ENCODE assay signal across 1 cellular context in genomic region chr19:14091086-14091884, GRCh38.
A peak's percentile ranks its signal among the peaks of the same experiment; 100 is the strongest.
TF ChIP-seq lines count a peak whose summit lies in the region.

No MANE protein-coding gene starts in this region.

TF ChIP-seq in K562, 482 proteins besides CTCF, POLR2A, EP300 and RAD21 (continued from another document):
- TF ChIP-seq, protein P1, sequence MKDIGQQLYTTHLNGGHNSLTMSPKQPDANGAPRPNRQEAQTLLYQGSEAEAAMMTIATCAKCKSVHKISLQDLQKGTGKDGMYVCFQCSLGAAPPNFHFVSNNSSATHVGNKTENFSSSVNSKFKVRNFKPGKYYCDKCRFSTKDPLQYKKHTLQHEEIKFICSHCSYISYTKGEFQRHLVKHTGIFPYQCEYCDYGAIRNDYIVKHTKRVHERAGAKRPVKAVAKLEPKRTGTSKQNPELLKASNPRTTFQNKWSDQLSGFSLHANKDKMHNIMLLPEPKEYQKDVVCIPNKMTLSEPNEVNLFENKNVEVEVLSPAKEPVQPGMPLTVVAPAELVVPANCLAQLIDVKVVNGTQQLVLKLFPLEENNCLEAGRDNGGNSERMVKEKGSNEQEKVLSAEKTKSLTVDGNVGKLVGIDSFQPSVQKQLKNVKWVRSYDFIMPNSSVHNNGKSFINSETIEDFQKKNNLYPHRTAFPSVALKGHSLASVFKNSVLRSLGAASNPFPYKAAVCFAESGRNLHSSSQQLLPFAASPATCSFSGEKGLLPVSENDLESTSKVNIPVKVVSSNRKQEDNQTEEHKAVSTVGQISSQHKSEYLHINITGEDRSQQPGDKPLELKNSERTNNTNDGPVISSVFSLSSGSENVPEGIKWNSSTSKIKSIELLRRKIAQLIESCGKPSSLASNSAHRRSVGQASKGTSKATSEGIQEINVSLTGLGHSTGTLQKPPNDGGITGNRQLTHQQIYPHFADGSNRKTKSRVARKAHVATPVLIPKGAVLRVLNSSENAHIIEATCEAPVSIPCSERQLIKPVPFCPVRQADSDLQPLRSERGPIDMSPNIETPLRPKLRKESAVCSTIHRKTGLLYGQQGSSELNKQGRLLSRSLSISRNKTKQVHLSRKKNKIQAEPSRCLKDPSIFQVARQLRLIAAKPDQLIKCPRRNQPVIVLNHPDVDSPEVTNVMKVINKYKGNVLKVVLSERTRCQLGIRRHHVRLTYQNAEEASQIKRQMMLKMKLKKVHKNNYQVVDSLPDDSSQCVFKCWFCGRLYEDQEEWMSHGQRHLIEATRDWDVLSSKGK (CRISPR knock-in tag; IDR thresholded peaks at IDR 0.05), result no peak
- TF ChIP-seq HDAC3 (IDR thresholded peaks at IDR 0.05; ENCODE audit: borderline replicate concordance, partially characterized antibody) (no peak), POLR3A (IDR thresholded peaks at IDR 0.05; ENCODE audit: borderline replicate concordance, extremely low read depth, insufficient read depth, insufficient read length) (no peak), ZNF695 (CRISPR knock-in tag; IDR thresholded peaks at IDR 0.05) (no peak), MLX (CRISPR knock-in tag; conservative IDR thresholded peaks at IDR 0.05) (no peak), HOXB6 (CRISPR knock-in tag; IDR thresholded peaks at IDR 0.05; ENCODE audit: borderline replicate concordance) (no peak), SMAD2 (IDR thresholded peaks at IDR 0.05; ENCODE audit: low read depth, low read length) (no peak), ZNF274 (IDR thresholded peaks at IDR 0.05; ENCODE audit: borderline replicate concordance, low read depth, low read length) (no peak), ZNF324 (CRISPR knock-in tag; IDR thresholded peaks at IDR 0.05) (no peak), NFE2 (IDR thresholded peaks at IDR 0.05; ENCODE audit: low read depth) (no peak), XRCC4 (IDR thresholded peaks at IDR 0.05; ENCODE audit: extremely low read depth, insufficient read depth, insufficient read length) (no peak), ZNF398 (CRISPR knock-in tag; IDR thresholded peaks at IDR 0.05) (no peak), KAT7 (CRISPR knock-in tag; IDR thresholded peaks at IDR 0.05; ENCODE audit: borderline replicate concordance) (0 out of 2 replicates have a peak, but pooled peaks have one; percentile 37), U2AF1 (optimal IDR thresholded peaks at IDR 0.05; ENCODE audit: low read depth, low read length) (no peak), DACH1 (IDR thresholded peaks at IDR 0.05; ENCODE audit: partially characterized antibody) (no peak), NR4A1 (CRISPR knock-in tag; IDR thresholded peaks at IDR 0.05) (no peak), NR4A1 (tag; IDR thresholded peaks at IDR 0.05) (peak; percentile 65; the same call in 1 of the 2 replicates), MAFK (IDR thresholded peaks at IDR 0.05; ENCODE audit: low read length) (no peak), RCOR1 (IDR thresholded peaks at IDR 0.05; ENCODE audit: borderline replicate concordance in 1 of 2, low read depth in 2 of 2, low read length in 2 of 2) (peak in 1 of 2 experiments; percentile 27; a peak in 2 of 4 replicates), POLR2B (IDR thresholded peaks at IDR 0.05; ENCODE audit: low read depth, partially characterized antibody) (peak; percentile 32), BACH1 (tag; IDR thresholded peaks at IDR 0.05) (no peak), CBFA2T2 (conservative IDR thresholded peaks at IDR 0.05) (no peak), DIDO1 (tag; IDR thresholded peaks at IDR 0.05; ENCODE audit: low read depth) (0 out of 2 replicates have a peak, but pooled peaks have one; percentile 40)
- TF ChIP-seq, protein P2, sequence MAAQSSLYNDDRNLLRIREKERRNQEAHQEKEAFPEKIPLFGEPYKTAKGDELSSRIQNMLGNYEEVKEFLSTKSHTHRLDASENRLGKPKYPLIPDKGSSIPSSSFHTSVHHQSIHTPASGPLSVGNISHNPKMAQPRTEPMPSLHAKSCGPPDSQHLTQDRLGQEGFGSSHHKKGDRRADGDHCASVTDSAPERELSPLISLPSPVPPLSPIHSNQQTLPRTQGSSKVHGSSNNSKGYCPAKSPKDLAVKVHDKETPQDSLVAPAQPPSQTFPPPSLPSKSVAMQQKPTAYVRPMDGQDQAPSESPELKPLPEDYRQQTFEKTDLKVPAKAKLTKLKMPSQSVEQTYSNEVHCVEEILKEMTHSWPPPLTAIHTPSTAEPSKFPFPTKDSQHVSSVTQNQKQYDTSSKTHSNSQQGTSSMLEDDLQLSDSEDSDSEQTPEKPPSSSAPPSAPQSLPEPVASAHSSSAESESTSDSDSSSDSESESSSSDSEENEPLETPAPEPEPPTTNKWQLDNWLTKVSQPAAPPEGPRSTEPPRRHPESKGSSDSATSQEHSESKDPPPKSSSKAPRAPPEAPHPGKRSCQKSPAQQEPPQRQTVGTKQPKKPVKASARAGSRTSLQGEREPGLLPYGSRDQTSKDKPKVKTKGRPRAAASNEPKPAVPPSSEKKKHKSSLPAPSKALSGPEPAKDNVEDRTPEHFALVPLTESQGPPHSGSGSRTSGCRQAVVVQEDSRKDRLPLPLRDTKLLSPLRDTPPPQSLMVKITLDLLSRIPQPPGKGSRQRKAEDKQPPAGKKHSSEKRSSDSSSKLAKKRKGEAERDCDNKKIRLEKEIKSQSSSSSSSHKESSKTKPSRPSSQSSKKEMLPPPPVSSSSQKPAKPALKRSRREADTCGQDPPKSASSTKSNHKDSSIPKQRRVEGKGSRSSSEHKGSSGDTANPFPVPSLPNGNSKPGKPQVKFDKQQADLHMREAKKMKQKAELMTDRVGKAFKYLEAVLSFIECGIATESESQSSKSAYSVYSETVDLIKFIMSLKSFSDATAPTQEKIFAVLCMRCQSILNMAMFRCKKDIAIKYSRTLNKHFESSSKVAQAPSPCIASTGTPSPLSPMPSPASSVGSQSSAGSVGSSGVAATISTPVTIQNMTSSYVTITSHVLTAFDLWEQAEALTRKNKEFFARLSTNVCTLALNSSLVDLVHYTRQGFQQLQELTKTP (IDR thresholded peaks at IDR 0.05; ENCODE audit: low read depth in 1 of 2, partially characterized antibody in 2 of 2), result no peak
- TF ChIP-seq, protein P3, sequence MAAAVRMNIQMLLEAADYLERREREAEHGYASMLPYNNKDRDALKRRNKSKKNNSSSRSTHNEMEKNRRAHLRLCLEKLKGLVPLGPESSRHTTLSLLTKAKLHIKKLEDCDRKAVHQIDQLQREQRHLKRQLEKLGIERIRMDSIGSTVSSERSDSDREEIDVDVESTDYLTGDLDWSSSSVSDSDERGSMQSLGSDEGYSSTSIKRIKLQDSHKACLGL (CRISPR knock-in tag; IDR thresholded peaks at IDR 0.05; ENCODE audit: borderline replicate concordance, poor library complexity, severe bottlenecking), result no peak
- TF ChIP-seq, protein P4, sequence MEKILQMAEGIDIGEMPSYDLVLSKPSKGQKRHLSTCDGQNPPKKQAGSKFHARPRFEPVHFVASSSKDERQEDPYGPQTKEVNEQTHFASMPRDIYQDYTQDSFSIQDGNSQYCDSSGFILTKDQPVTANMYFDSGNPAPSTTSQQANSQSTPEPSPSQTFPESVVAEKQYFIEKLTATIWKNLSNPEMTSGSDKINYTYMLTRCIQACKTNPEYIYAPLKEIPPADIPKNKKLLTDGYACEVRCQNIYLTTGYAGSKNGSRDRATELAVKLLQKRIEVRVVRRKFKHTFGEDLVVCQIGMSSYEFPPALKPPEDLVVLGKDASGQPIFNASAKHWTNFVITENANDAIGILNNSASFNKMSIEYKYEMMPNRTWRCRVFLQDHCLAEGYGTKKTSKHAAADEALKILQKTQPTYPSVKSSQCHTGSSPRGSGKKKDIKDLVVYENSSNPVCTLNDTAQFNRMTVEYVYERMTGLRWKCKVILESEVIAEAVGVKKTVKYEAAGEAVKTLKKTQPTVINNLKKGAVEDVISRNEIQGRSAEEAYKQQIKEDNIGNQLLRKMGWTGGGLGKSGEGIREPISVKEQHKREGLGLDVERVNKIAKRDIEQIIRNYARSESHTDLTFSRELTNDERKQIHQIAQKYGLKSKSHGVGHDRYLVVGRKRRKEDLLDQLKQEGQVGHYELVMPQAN (IDR thresholded peaks at IDR 0.05; ENCODE audit: borderline replicate concordance), result no peak; the same call in 1 of the 2 replicates
- TF ChIP-seq, protein P5, sequence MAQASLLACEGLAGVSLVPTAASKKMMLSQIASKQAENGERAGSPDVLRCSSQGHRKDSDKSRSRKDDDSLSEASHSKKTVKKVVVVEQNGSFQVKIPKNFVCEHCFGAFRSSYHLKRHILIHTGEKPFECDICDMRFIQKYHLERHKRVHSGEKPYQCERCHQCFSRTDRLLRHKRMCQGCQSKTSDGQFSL (CRISPR knock-in tag; IDR thresholded peaks at IDR 0.05), result peak; percentile 42; the same call in 1 of the 2 replicates
- TF ChIP-seq, protein P5 (tag; IDR thresholded peaks at IDR 0.05), result peak in 1 of 2 experiments; percentile 60; a peak in 2 of 4 replicates
- TF ChIP-seq, protein P6, sequence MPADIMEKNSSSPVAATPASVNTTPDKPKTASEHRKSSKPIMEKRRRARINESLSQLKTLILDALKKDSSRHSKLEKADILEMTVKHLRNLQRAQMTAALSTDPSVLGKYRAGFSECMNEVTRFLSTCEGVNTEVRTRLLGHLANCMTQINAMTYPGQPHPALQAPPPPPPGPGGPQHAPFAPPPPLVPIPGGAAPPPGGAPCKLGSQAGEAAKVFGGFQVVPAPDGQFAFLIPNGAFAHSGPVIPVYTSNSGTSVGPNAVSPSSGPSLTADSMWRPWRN (IDR thresholded peaks at IDR 0.05; ENCODE audit: low read depth), result no peak
